Comparison of ENCODE assay signal across 8 cellular contexts in genomic region chr2:12501469-12502147, GRCh38.
DNase-seq lines count a peak whose midpoint lies in the region; ATAC-seq and TF ChIP-seq lines count a peak whose summit lies in the region.

No MANE protein-coding gene starts in this region.

- peak overlapping the region; percentile 56 for H3K27ac ChIP-seq in CD4-positive, alpha-beta memory T cell (ENCODE audit: low read depth, low read length)
- H3K27ac ChIP-seq in lower lobe of right lung = peak overlapping the region; percentile 60

- no peak for TF ChIP-seq CTCF in lower lobe of right lung (IDR thresholded peaks at IDR 0.05)

- H3K27me3 Mint-ChIP-seq in CD4-positive, alpha-beta memory T cell = no peaks in the 10 kb centered on the region

- peak; percentile 68 to 73 (median 70) for DNase-seq in CD4-positive, alpha-beta memory T cell
- DNase-seq in Jurkat, Clone E6-1 (ENCODE audit: low read depth, low spot score) = peak; percentile 75
- DNase-seq in activated T-cell treated with anti-CD3 and anti-CD28 coated beads for 4 hours (peak; percentile 56), lower lobe of right lung (peak; percentile 55), AG08396 (ENCODE audit: low spot score) (no peak), NCI-H526 treated with DMSO at 0.1 percent for 48 hours (lab: John Stamatoyannopoulos, UW) (no peak), ureter (ENCODE audit: low spot score) (no peak)

- H3K4me1 ChIP-seq in CD4-positive, alpha-beta memory T cell (ENCODE audit: insufficient read depth, low read length) = peaks cover 98% of the 10 kb centered on the region
- H3K4me1 ChIP-seq in lower lobe of right lung = peaks cover 11% of the 10 kb centered on the region

- no peaks in the 10 kb centered on the region for H3K36me3 ChIP-seq in CD4-positive, alpha-beta memory T cell (ENCODE audit: insufficient read depth, low read length)
- H3K36me3 ChIP-seq in lower lobe of right lung = no peaks in the 10 kb centered on the region

- peaks cover 0 to 2% (median 0%) of the 10 kb centered on the region in 8 donors for H3K9me3 Mint-ChIP-seq in CD4-positive, alpha-beta memory T cell

- peak overlapping the region; percentile 83 to 98 (median 88) for H3K27ac Mint-ChIP-seq in CD4-positive, alpha-beta memory T cell

- no peaks in the 10 kb centered on the region for H3K9me3 ChIP-seq in CD4-positive, alpha-beta memory T cell (ENCODE audit: control insufficient read depth in 1 of 2, low read length in 2 of 2)
- H3K9me3 ChIP-seq in lower lobe of right lung = no peaks in the 10 kb centered on the region

- intact Hi-C loops in CD4-positive, alpha-beta memory T cell (cut with micrococcal nuclease) = loop anchor here (1.0 to 5.0 kb wide), 4 partner anchors 12 to 215 kb away; partner anchors contain the start of gene TRIB2
- intact Hi-C loops in lower lobe of right lung (cut with DNase I) = no loop called here

- POLR2A ChIA-PET in CD4-positive, alpha-beta memory T cell (lab: Charles Lee; ENCODE audit: partially characterized antibody) = interaction anchor here (0.6 to 13.3 kb wide), 22 partner anchors 8 to 419 kb away, joined by 3 to 164 read pairs (median 4); partner anchors contain the start of gene TRIB2

- no peaks in the 10 kb centered on the region for H3K27me3 ChIP-seq in CD4-positive, alpha-beta memory T cell (ENCODE audit: insufficient read depth, low read length)
- no peaks in the 10 kb centered on the region for H3K27me3 ChIP-seq in lower lobe of right lung (ENCODE audit: low read depth)

- ATAC-seq in GM21515 (IDR thresholded peaks at IDR 0.05; ENCODE audit: unreplicated experiment) = peak; percentile 94
- peak; percentile 55 to 58 for ATAC-seq in lower lobe of right lung

- H3K4me1 Mint-ChIP-seq in CD4-positive, alpha-beta memory T cell = peaks cover 81 to 100% (median 92%) of the 10 kb centered on the region in 4 donors

- peaks cover 0 to 2% of the 10 kb centered on the region in 2 donors for H3K36me3 Mint-ChIP-seq in CD4-positive, alpha-beta memory T cell

- H3K4me3 Mint-ChIP-seq in CD4-positive, alpha-beta memory T cell = peak overlapping the region; percentile 12 to 89 (median 74)

- CTCF ChIA-PET in CD4-positive, alpha-beta memory T cell (lab: Charles Lee; ENCODE audit: partially characterized antibody) = interaction anchor here (0.5 to 7.5 kb wide), 9 partner anchors 12 to 215 kb away, joined by 3 to 52 read pairs (median 5); partner anchors contain the start of gene TRIB2

- no peak overlapping the region for H3K4me3 ChIP-seq in CD4-positive, alpha-beta memory T cell (ENCODE audit: low read length in 2 of 2)
- 0 out of 2 replicates have a peak overlapping the region, but pooled peaks have one; percentile 2 for H3K4me3 ChIP-seq in Jurkat, Clone E6-1 (ENCODE audit: low read length)
- H3K4me3 ChIP-seq in lower lobe of right lung = no peak overlapping the region

Comparison
In these comparisons a context has a peak if more than half of its experiments do, and no peak if none do; other contexts are left out.
1. DNase-seq: peak in CD4-positive, alpha-beta memory T cell (5 of 5), Jurkat, Clone E6-1 (single experiment), activated T-cell treated with anti-CD3 and anti-CD28 coated beads for 4 hours (single experiment) and lower lobe of right lung (single experiment); none in AG08396 (single experiment), NCI-H526 treated with DMSO at 0.1 percent for 48 hours (single experiment) and ureter (single experiment).